ENCODE assay signal across 11 cellular contexts in genomic region chr4:76589872-76590846, GRCh38.
DNase-seq lines count a peak whose midpoint lies in the region; ATAC-seq and TF ChIP-seq lines count a peak whose summit lies in the region.
"Had no signal": no experiment of that assay in that cellular context is flagged by ENCODE, and none has a peak within 500 bp of the region (broad histone marks: within the 10 kb centered on the region; RNA-seq: fewer than 3 reads in every experiment).

No MANE protein-coding gene starts in this region.

- no peak for ATAC-seq in thoracic aorta (ENCODE audit: insufficient number of reproducible peaks, low FRiP score, low read depth)
- no peak for ATAC-seq in GM21723 (IDR thresholded peaks at IDR 0.05; ENCODE audit: unreplicated experiment)
- no peak for ATAC-seq in HG03159 (IDR thresholded peaks at IDR 0.05; ENCODE audit: unreplicated experiment)

- TF ChIP-seq CTCF in thoracic aorta (IDR thresholded peaks at IDR 0.05) = no peak

- no peaks in the 10 kb centered on the region for H3K9me3 ChIP-seq in thoracic aorta
- H3K9me3 ChIP-seq: right lobe of liver had no signal

- peak; percentile 77 for DNase-seq in HT-29 (ENCODE audit: low spot score)
- peak in 1 of 61 donors; percentile 43 for DNase-seq in caudate nucleus (lab: John Stamatoyannopoulos, UW)
- DNase-seq in kidney glomerular epithelial cell (lab: John Stamatoyannopoulos, UW) = peak; percentile 94
- no peak for DNase-seq in thoracic aorta (ENCODE audit: low spot score)
- DNase-seq in pons (ENCODE audit: low spot score) = no peak
- DNase-seq in Ammon's horn (ENCODE audit: low spot score) = no peak
- DNase-seq: activated naive CD4-positive, alpha-beta T cell treated with anti-CD3 and anti-CD28 coated beads for 36 hours; NCI-H2171 treated with DMSO at 0.1 percent for 48 hours; right lobe of liver had no signal

- H3K4me3 ChIP-seq in thoracic aorta = peak overlapping the region; percentile 74
- H3K4me3 ChIP-seq: right lobe of liver had no signal

- H3K4me1 ChIP-seq in thoracic aorta (ENCODE audit: control insufficient read depth in 1 of 2, low read depth in 2 of 2) = peaks cover 20 to 81% of the 10 kb centered on the region in 2 donors

- H3K36me3 ChIP-seq in thoracic aorta = no peaks in the 10 kb centered on the region
- H3K36me3 ChIP-seq: right lobe of liver had no signal

- no peaks in the 10 kb centered on the region for H3K27me3 ChIP-seq in thoracic aorta (replicated peaks; ENCODE audit: insufficient read depth)
- H3K27me3 ChIP-seq: right lobe of liver had no signal

- H3K27ac ChIP-seq in caudate nucleus (ENCODE audit: low read depth, low read length) (peak overlapping the region; percentile 46), thoracic aorta (peak overlapping the region; percentile 90 to 93)

Comparison
In these comparisons a context has a peak if more than half of its experiments do, and no peak if none do; other contexts are left out.
1. DNase-seq: peak in HT-29 (single experiment) and kidney glomerular epithelial cell (single experiment); none in thoracic aorta (single experiment), pons (single experiment) and Ammon's horn (single experiment).